In genomic region chr17:21357696-21358095, GRCh38 we compare ENCODE assay signal across 28 cellular contexts. TPM values are rescaled to one million over a fixed set of nuclear protein-coding genes. Genes with fewer than 3 reads are reported as not detected.
"Had no signal": no experiment of that assay in that cellular context is flagged by ENCODE, and none has a peak within 500 bp of the region (broad histone marks: within the 10 kb centered on the region; RNA-seq: fewer than 3 reads in every experiment).

No MANE protein-coding gene starts in this region.

- H3K27me3 ChIP-seq: adrenal gland, ascending aorta, brain microvascular endothelial cell, esophagus squamous epithelium, gastrocnemius medialis, thyroid gland, upper lobe of right lung had no signal

- H3K4me3 Mint-ChIP-seq: activated B cell treated with CpG ODN at 0.5 μM for 24 hours; activated CD4-positive, alpha-beta T cell treated with anti-CD3 and anti-CD28 coated beads for 36 hours; activated naive CD8-positive, alpha-beta T cell; activated T-cell treated with anti-CD3 and anti-CD28 coated beads, Interleukin-2, amount 50 U/mL, for 24 hours; activated T-helper 17 cell treated with anti-CD3 and anti-CD28 coated beads, Interleukin-2, amount 50 U/mL, for 72 hours; central memory CD8-positive, alpha-beta T cell; naive thymus-derived CD4-positive, alpha-beta T cell; T-helper 1 cell treated with Interleukin-12 subunit alpha and Interleukin-12 subunit beta and Interleukin-4 antibody, amounts not matched to agents 30 μg/mL and 1 μg/mL, for 36 hours had no signal

- DNase-seq: activated B cell treated with CpG ODN at 0.5 μM for 24 hours; activated CD4-positive, alpha-beta T cell treated with anti-CD3 and anti-CD28 coated beads for 36 hours; activated CD4-positive, alpha-beta T cell treated with anti-CD3 and anti-CD28 coated beads, Interleukin-2, amount 50 U/mL, for 4 hours; activated CD8-positive, alpha-beta memory T cell treated with anti-CD3 and anti-CD28 coated beads for 24 hours; activated CD8-positive, alpha-beta memory T cell treated with anti-CD3 and anti-CD28 coated beads, Interleukin-2, amount 50 U/mL, for 4 hours; activated T-cell treated with anti-CD3 and anti-CD28 coated beads, Interleukin-2, amount 50 U/mL, for 24 hours; adrenal gland; brain microvascular endothelial cell; esophagus squamous epithelium; gastrocnemius medialis; head of caudate nucleus; hypothalamus; left colon; lower lobe of right lung; naive thymus-derived CD4-positive, alpha-beta T cell; stimulated activated CD4-positive, alpha-beta T cell treated with anti-CD3 and anti-CD28 coated beads, Interleukin-12 subunit alpha, Interleukin-12 subunit beta, amount 100 ng/mL, for 4 hours; stimulated activated CD4-positive, alpha-beta T cell treated with anti-CD3 and anti-CD28 coated beads, Interleukin-4, amount 100 ng/mL, for 4 hours; stimulated activated naive CD8-positive, alpha-beta T cell treated with anti-CD3 and anti-CD28 coated beads, Interleukin-15, Interleukin-2, amounts not matched to agents 100 U/mL and 50 U/mL, for 24 hours; substantia nigra; T1000; upper lobe of right lung had no signal

- H3K9me3 Mint-ChIP-seq: activated B cell treated with CpG ODN at 0.5 μM for 24 hours; activated T-cell treated with anti-CD3 and anti-CD28 coated beads, Interleukin-2, amount 50 U/mL, for 24 hours; activated T-helper 17 cell treated with anti-CD3 and anti-CD28 coated beads, Interleukin-2, amount 50 U/mL, for 72 hours; central memory CD8-positive, alpha-beta T cell; naive thymus-derived CD4-positive, alpha-beta T cell; T-helper 1 cell treated with Interleukin-12 subunit alpha and Interleukin-12 subunit beta and Interleukin-4 antibody, amounts not matched to agents 30 μg/mL and 1 μg/mL, for 36 hours had no signal

- H3K9me3 ChIP-seq: adrenal gland, ascending aorta, esophagus squamous epithelium, gastrocnemius medialis, lower lobe of right lung, thyroid gland, upper lobe of right lung had no signal

- H3K4me3 ChIP-seq: adrenal gland, ascending aorta, coronary artery, esophagus squamous epithelium, gastrocnemius medialis, lower lobe of right lung, thyroid gland, upper lobe of right lung had no signal

- ATAC-seq: activated CD4-positive, alpha-beta T cell treated with anti-CD3 and anti-CD28 coated beads for 36 hours; activated T-helper 17 cell treated with anti-CD3 and anti-CD28 coated beads, Interleukin-2, amount 50 U/mL, for 72 hours; gastrocnemius medialis; left colon; lower lobe of right lung; naive thymus-derived CD4-positive, alpha-beta T cell; stimulated activated naive CD8-positive, alpha-beta T cell treated with anti-CD3 and anti-CD28 coated beads, Interleukin-15, Interleukin-2, amounts not matched to agents 100 U/mL and 50 U/mL, for 24 hours had no signal

- H3K36me3 ChIP-seq: adrenal gland, ascending aorta, brain microvascular endothelial cell, esophagus squamous epithelium, gastrocnemius medialis, lower lobe of right lung, thyroid gland, upper lobe of right lung had no signal

- H3K4me1 ChIP-seq: adrenal gland, ascending aorta, esophagus squamous epithelium, gastrocnemius medialis, upper lobe of right lung had no signal

- H3K4me1 Mint-ChIP-seq: activated B cell treated with CpG ODN at 0.5 μM for 24 hours; activated CD4-positive, alpha-beta T cell treated with anti-CD3 and anti-CD28 coated beads for 36 hours; activated T-helper 17 cell treated with anti-CD3 and anti-CD28 coated beads, Interleukin-2, amount 50 U/mL, for 72 hours; central memory CD8-positive, alpha-beta T cell; naive thymus-derived CD4-positive, alpha-beta T cell had no signal

- H3K27me3 Mint-ChIP-seq: activated CD4-positive, alpha-beta T cell treated with anti-CD3 and anti-CD28 coated beads for 36 hours; activated naive CD8-positive, alpha-beta T cell; activated T-cell treated with anti-CD3 and anti-CD28 coated beads, Interleukin-2, amount 50 U/mL, for 24 hours; activated T-helper 17 cell treated with anti-CD3 and anti-CD28 coated beads, Interleukin-2, amount 50 U/mL, for 72 hours; central memory CD8-positive, alpha-beta T cell; naive thymus-derived CD4-positive, alpha-beta T cell had no signal

- H3K27ac Mint-ChIP-seq: activated B cell treated with CpG ODN at 0.5 μM for 24 hours; activated CD4-positive, alpha-beta T cell treated with anti-CD3 and anti-CD28 coated beads for 36 hours; activated naive CD8-positive, alpha-beta T cell; activated T-cell treated with anti-CD3 and anti-CD28 coated beads, Interleukin-2, amount 50 U/mL, for 24 hours; activated T-helper 17 cell treated with anti-CD3 and anti-CD28 coated beads, Interleukin-2, amount 50 U/mL, for 72 hours; T-helper 1 cell treated with Interleukin-12 subunit alpha and Interleukin-12 subunit beta and Interleukin-4 antibody, amounts not matched to agents 30 μg/mL and 1 μg/mL, for 36 hours had no signal

- H3K36me3 Mint-ChIP-seq: activated naive CD8-positive, alpha-beta T cell; naive thymus-derived CD4-positive, alpha-beta T cell had no signal

- H3K27ac ChIP-seq: adrenal gland, ascending aorta, brain microvascular endothelial cell, esophagus squamous epithelium, gastrocnemius medialis, lower lobe of right lung, thyroid gland, upper lobe of right lung had no signal

RNA-seq across cellular contexts. Expression of gene KCNJ12, which starts 18.5 kb away (rescaled TPM):
- total RNA-seq: activated B cell treated with CpG ODN at 0.5 μM for 24 hours; activated CD4-positive, alpha-beta T cell treated with anti-CD3 and anti-CD28 coated beads for 36 hours had no signal
